In the genomic region with DNA sequence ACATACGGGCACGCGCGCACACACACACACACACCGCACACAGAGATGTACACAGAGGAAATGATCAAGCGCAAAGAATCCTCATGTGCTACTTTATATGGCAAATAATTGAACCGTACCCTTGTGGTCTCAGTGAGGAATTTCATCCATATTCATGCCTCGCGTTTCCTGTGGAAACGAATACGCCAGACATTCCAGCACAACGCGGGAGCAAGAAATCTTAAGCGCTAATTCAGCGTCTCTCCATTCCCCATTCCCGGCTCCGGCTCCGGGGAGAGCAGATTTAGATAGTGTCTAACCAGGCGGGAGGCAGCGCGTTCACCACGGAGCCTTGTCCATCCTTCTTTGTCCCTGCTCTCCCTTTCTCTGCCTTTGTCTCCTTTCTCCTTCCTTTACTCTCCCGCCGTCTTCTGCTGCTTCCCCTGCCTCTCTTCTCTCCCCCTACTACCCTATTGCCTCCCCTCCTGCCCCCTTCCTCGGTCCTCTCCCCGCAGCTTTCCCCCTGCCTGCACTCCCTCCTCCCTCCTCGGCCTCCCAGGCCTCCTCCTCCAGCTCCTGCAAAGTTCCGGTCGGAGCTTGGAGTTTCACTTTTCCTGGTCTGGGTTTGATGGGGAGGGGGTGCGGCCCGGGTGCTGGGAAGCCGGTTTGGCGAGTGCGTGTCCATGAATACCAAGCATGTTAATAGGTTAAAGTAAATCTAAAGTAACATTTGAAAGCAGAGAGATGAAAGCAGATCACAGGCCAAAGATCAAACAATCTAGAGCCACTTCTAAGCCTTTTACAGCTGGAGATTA, we compare ENCODE assay signal across 8 cellular contexts.
A peak's percentile ranks its signal among the peaks of the same experiment; 100 is the strongest.
DNase-seq lines count a peak whose midpoint lies in the region; ATAC-seq and TF ChIP-seq lines count a peak whose summit lies in the region.

No MANE protein-coding gene starts in this region.

- peaks cover 0 to 7% (median 5%) of the 10 kb centered on the region in 4 donors for H3K4me1 Mint-ChIP-seq in naive thymus-derived CD8-positive, alpha-beta T cell

- H3K4me3 ChIP-seq in HUES64 (ENCODE audit: low read length) (peak overlapping the region; percentile 74), body of pancreas (peak overlapping the region in 1 of 2 donors; percentile 19), skeletal muscle tissue (ENCODE audit: low read length in 3 of 3) (peak overlapping the region; percentile 48 to 66 (median 63))

- H3K27me3 ChIP-seq in HUES64 (ENCODE audit: insufficient read depth, low read length) (peaks cover 11% of the 10 kb centered on the region), body of pancreas (no peaks in the 10 kb centered on the region), skeletal muscle tissue (ENCODE audit: control insufficient read depth in 3 of 3, insufficient read depth in 3 of 3, low read length in 3 of 3) (peaks cover 21 to 43% (median 33%) of the 10 kb centered on the region in 3 donors)

- DNase-seq in body of pancreas (peak; percentile 46 to 69 (median 66)), iPS-NIHi11 (ENCODE audit: low spot score) (peak; percentile 70)
- DNase-seq in naive thymus-derived CD8-positive, alpha-beta T cell, result no peak
- no peak for DNase-seq in activated naive CD4-positive, alpha-beta T cell treated with anti-CD3 and anti-CD28 coated beads, Interleukin-2, amount 50 U/mL, for 72 hours (ENCODE audit: low spot score in 2 of 2)
- DNase-seq in activated CD4-positive, alpha-beta T cell treated with anti-CD3 and anti-CD28 coated beads for 4 hours, result no peak
- no peak for DNase-seq in stimulated activated naive CD4-positive, alpha-beta T cell (lab: John Stamatoyannopoulos, UW)

- POLR2A ChIA-PET in naive thymus-derived CD8-positive, alpha-beta T cell (lab: Charles Lee), result no interaction called here

- peaks cover 0 to 8% (median 0%) of the 10 kb centered on the region in 9 donors for H3K9me3 Mint-ChIP-seq in naive thymus-derived CD8-positive, alpha-beta T cell
- H3K9me3 Mint-ChIP-seq in activated naive CD4-positive, alpha-beta T cell treated with anti-CD3 and anti-CD28 coated beads, Interleukin-2, amount 50 U/mL, for 72 hours, result peaks cover 0 to 4% of the 10 kb centered on the region in 2 donors

- 2% methylated on average over 34 of the region's 34 CpGs for WGBS in HUES64
- WGBS in body of pancreas, 2 donors, result 2 to 3% methylated on average over 29 to 34 of the region's 34 CpGs

- H3K9me3 ChIP-seq in HUES64 (ENCODE audit: insufficient read depth, low read depth, low read length), result no peaks in the 10 kb centered on the region
- no peaks in the 10 kb centered on the region for H3K9me3 ChIP-seq in body of pancreas
- H3K9me3 ChIP-seq in skeletal muscle tissue (ENCODE audit: control insufficient read depth in 3 of 3, low read length in 3 of 3), result no peaks in the 10 kb centered on the region

- H3K36me3 ChIP-seq in HUES64 (ENCODE audit: insufficient read depth, low read length) (no peaks in the 10 kb centered on the region), body of pancreas (replicated peaks in 1 of 2; ENCODE audit: insufficient read depth in 1 of 2, low read depth in 2 of 2) (no peaks in the 10 kb centered on the region), skeletal muscle tissue (ENCODE audit: control insufficient read depth in 3 of 3, insufficient read depth in 3 of 3, low read length in 3 of 3) (no peaks in the 10 kb centered on the region)

- peaks cover 28 to 79% (median 54%) of the 10 kb centered on the region in 5 donors for H3K27me3 Mint-ChIP-seq in naive thymus-derived CD8-positive, alpha-beta T cell

- H3K4me1 ChIP-seq in HUES64 (ENCODE audit: insufficient read depth, low read length) (peaks cover 21% of the 10 kb centered on the region), body of pancreas (peaks cover 5% of the 10 kb centered on the region), skeletal muscle tissue (ENCODE audit: control insufficient read depth in 3 of 3, insufficient read depth in 3 of 3, low read length in 3 of 3) (peaks cover 0 to 6% (median 4%) of the 10 kb centered on the region in 3 donors)

- H3K9ac ChIP-seq in HUES64 (ENCODE audit: low read depth, low read length) (peak overlapping the region; percentile 73), skeletal muscle tissue (ENCODE audit: low read depth in 1 of 3, low read length in 3 of 3) (peak overlapping the region; percentile 11 to 41 (median 33))

- peak; percentile 74 for ATAC-seq in body of pancreas
- no peak for ATAC-seq in naive thymus-derived CD8-positive, alpha-beta T cell
- no peak for ATAC-seq in activated naive CD4-positive, alpha-beta T cell treated with anti-CD3 and anti-CD28 coated beads, Interleukin-2, amount 50 U/mL, for 72 hours

- H3K27ac Mint-ChIP-seq in naive thymus-derived CD8-positive, alpha-beta T cell, result peak overlapping the region in 1 of 10 donors; percentile 58
- no peak overlapping the region for H3K27ac Mint-ChIP-seq in activated naive CD4-positive, alpha-beta T cell treated with anti-CD3 and anti-CD28 coated beads, Interleukin-2, amount 50 U/mL, for 72 hours

- peak in 2 of 3 donors; percentile 66 to 67 for TF ChIP-seq POLR2A in body of pancreas (IDR thresholded peaks at IDR 0.05)

- H3K4me3 Mint-ChIP-seq in naive thymus-derived CD8-positive, alpha-beta T cell, result peak overlapping the region in 2 of 10 donors; percentile 20 to 53

- intact Hi-C loops in body of pancreas (cut with DNase I), result no loop called here

- H3K27ac ChIP-seq in HUES64 (ENCODE audit: low read depth, low read length) (no peak overlapping the region), body of pancreas (peak overlapping the region in 3 of 4 donors; percentile 46 to 64 (median 48)), skeletal muscle tissue (ENCODE audit: low read depth, low read length) (no peak overlapping the region)

- no peaks in the 10 kb centered on the region for H3K36me3 Mint-ChIP-seq in naive thymus-derived CD8-positive, alpha-beta T cell
- no peaks in the 10 kb centered on the region for H3K36me3 Mint-ChIP-seq in activated naive CD4-positive, alpha-beta T cell treated with anti-CD3 and anti-CD28 coated beads, Interleukin-2, amount 50 U/mL, for 72 hours

- peak in 4 of 7 experiments; percentile 23 to 40 (median 28) for TF ChIP-seq CTCF in body of pancreas (IDR thresholded peaks at IDR 0.05)

Comparison
In these comparisons a context has a peak if more than half of its experiments do, and no peak if none do; other contexts are left out.
1. H3K27ac ChIP-seq: peak in body of pancreas (3 of 4); none in HUES64 (single experiment) and skeletal muscle tissue (single experiment).
2. DNase-seq: peak in body of pancreas (4 of 4) and iPS-NIHi11 (single experiment); none in naive thymus-derived CD8-positive, alpha-beta T cell (0 of 10), activated naive CD4-positive, alpha-beta T cell treated with anti-CD3 and anti-CD28 coated beads, Interleukin-2, amount 50 U/mL, for 72 hours (0 of 2), activated CD4-positive, alpha-beta T cell treated with anti-CD3 and anti-CD28 coated beads for 4 hours (0 of 2) and stimulated activated naive CD4-positive, alpha-beta T cell (0 of 6).